In genomic region chr6:71887006-71887743, GRCh38 we compare ENCODE assay signal across 9 cellular contexts. TPM values are rescaled to one million over a fixed set of nuclear protein-coding genes. Genes with fewer than 3 reads are reported as not detected.
DNase-seq lines count a peak whose midpoint lies in the region; ATAC-seq and TF ChIP-seq lines count a peak whose summit lies in the region.
"Had no signal": no experiment of that assay in that cellular context is flagged by ENCODE, and none has a peak within 500 bp of the region (broad histone marks: within the 10 kb centered on the region; RNA-seq: fewer than 3 reads in every experiment).

No MANE protein-coding gene starts in this region.

- DNase-seq in iPS DF 6.9 (ENCODE audit: low read depth, low spot score) (no peak), substantia nigra (lab: John Stamatoyannopoulos, UW) (peak in 2 of 49 donors; percentile 27 to 44), GF-D8 (lab: John Stamatoyannopoulos, UW) (no peak), erythroblast (lab: John Stamatoyannopoulos, UW) (no peak), MV-4-11 (lab: John Stamatoyannopoulos, UW) (no peak)
- no peak for DNase-seq in activated CD4-positive, alpha-beta T cell treated with anti-CD3 and anti-CD28 coated beads for 1 hour
- DNase-seq: effector CD4-positive, alpha-beta T cell had no signal

- peaks cover 1% of the 10 kb centered on the region; the same call in 1 of the 2 replicates for H3K4me1 ChIP-seq in iPS DF 6.9 (ENCODE audit: control insufficient read depth, insufficient read depth, low read length)

- TF ChIP-seq POLR2A in erythroblast (IDR thresholded peaks at IDR 0.05; ENCODE audit: low read length) = no peak

- no peak overlapping the region for H3K27ac ChIP-seq in iPS DF 6.9 (ENCODE audit: low read length)
- H3K27ac ChIP-seq in substantia nigra (ENCODE audit: low read depth, low read length, poor library complexity, severe bottlenecking) = peak overlapping the region; percentile 39

- ATAC-seq in GM19452 (IDR thresholded peaks at IDR 0.05; ENCODE audit: unreplicated experiment) = peak; percentile 19

- peak overlapping the region; percentile 50; the same call in 1 of the 2 replicates for H3K4me3 ChIP-seq in iPS DF 6.9 (ENCODE audit: low read length)

- no peaks in the 10 kb centered on the region; the same call in 1 of the 2 replicates for H3K27me3 ChIP-seq in iPS DF 6.9 (ENCODE audit: control insufficient read depth, insufficient read depth, low read length)

- no CpG with 5 or more reads among the region's 29 CpGs for WGBS in iPS DF 6.9 (ENCODE audit: insufficient coverage, insufficient read length)

- H3K36me3 ChIP-seq in iPS DF 6.9 (ENCODE audit: control insufficient read depth, insufficient read depth, low read length) = no peaks in the 10 kb centered on the region

- no peaks in the 10 kb centered on the region for H3K9me3 ChIP-seq in iPS DF 6.9 (ENCODE audit: control insufficient read depth, insufficient read depth, low read length)

TF ChIP-seq in PFSK-1, 5 proteins besides CTCF, POLR2A, EP300 and RAD21:
- peak; percentile 27 to 82; a peak in 2 of 4 replicates for TF ChIP-seq REST (IDR thresholded peaks at IDR 0.05; ENCODE audit: insufficient read depth in 1 of 2, low read depth in 2 of 2, low read length in 2 of 2)
- no peak for TF ChIP-seq FOXP2 (optimal IDR thresholded peaks at IDR 0.05; ENCODE audit: borderline replicate concordance, extremely low read depth, extremely low read length, insufficient read depth)
- TF ChIP-seq POLR2AphosphoS5 (IDR thresholded peaks at IDR 0.05; ENCODE audit: low read depth, low read length) = no peak

RNA-seq across cellular contexts. Expression of gene RIMS1, which starts 0.8 kb away (rescaled TPM):
- not detected for polyA plus RNA-seq in PFSK-1 (2012; ENCODE audit: insufficient read length, low read depth)
